ENCODE assay signal across 20 cellular contexts in genomic region chr9:108662090-108662875, GRCh38.
"Had no signal": no experiment of that assay in that cellular context is flagged by ENCODE, and none has a peak within 500 bp of the region (broad histone marks: within the 10 kb centered on the region; RNA-seq: fewer than 3 reads in every experiment).

No MANE protein-coding gene starts in this region.

- H3K4me1 ChIP-seq: left lung, psoas muscle, upper lobe of right lung had no signal

- H3K27ac ChIP-seq: epithelial cell of prostate, hepatocyte, left lung, neural progenitor cell, psoas muscle, thoracic aorta, upper lobe of right lung had no signal

- ATAC-seq: activated naive CD8-positive, alpha-beta T cell treated with anti-CD3 and anti-CD28 coated beads, Interleukin-2, amount 50 U/mL, for 24 hours; effector memory CD8-positive, alpha-beta T cell; psoas muscle; sciatic nerve; upper lobe of right lung had no signal

- H3K27me3 ChIP-seq: hepatocyte, left lung, neural progenitor cell, upper lobe of right lung had no signal

- H3K9me3 ChIP-seq: upper lobe of right lung had no signal

- H3K4me3 ChIP-seq: hepatocyte, left lung, neural progenitor cell, psoas muscle, thoracic aorta, upper lobe of right lung had no signal

- H2AFZ ChIP-seq: hepatocyte had no signal

- H3K27me3 Mint-ChIP-seq: activated naive CD8-positive, alpha-beta T cell treated with anti-CD3 and anti-CD28 coated beads, Interleukin-2, amount 50 U/mL, for 24 hours; effector memory CD8-positive, alpha-beta T cell; naive B cell had no signal

- H3K4me1 Mint-ChIP-seq: activated naive CD8-positive, alpha-beta T cell treated with anti-CD3 and anti-CD28 coated beads, Interleukin-2, amount 50 U/mL, for 24 hours; naive B cell had no signal

- H3K36me3 ChIP-seq: left lung, neural progenitor cell, thoracic aorta, upper lobe of right lung had no signal

- H3K4me3 Mint-ChIP-seq: activated naive CD8-positive, alpha-beta T cell treated with anti-CD3 and anti-CD28 coated beads, Interleukin-2, amount 50 U/mL, for 24 hours; effector memory CD8-positive, alpha-beta T cell; naive B cell; neural progenitor cell had no signal

- H3K4me2 ChIP-seq: hepatocyte, neural progenitor cell had no signal

- H3K27ac Mint-ChIP-seq: activated naive CD8-positive, alpha-beta T cell treated with anti-CD3 and anti-CD28 coated beads, Interleukin-2, amount 50 U/mL, for 24 hours; effector memory CD8-positive, alpha-beta T cell; naive B cell had no signal

- H3K9ac ChIP-seq: neural progenitor cell had no signal

- DNase-seq: activated CD4-positive, CD25-positive, alpha-beta regulatory T cell treated with anti-CD3 and anti-CD28 coated beads, Interleukin-2, amount 50 U/mL, for 72 hours; activated naive CD4-positive, alpha-beta T cell treated with Interleukin-2 at 50 U/mL for 16 hours; activated naive CD8-positive, alpha-beta T cell treated with anti-CD3 and anti-CD28 coated beads, Interleukin-2, amount 50 U/mL, for 24 hours; activated T-cell treated with anti-CD3 and anti-CD28 coated beads for 4 hours; aorta; dermis blood vessel endothelial cell; effector memory CD8-positive, alpha-beta T cell; kidney; left lung; mammary epithelial cell; naive B cell; psoas muscle; stimulated activated CD4-positive, alpha-beta T cell treated with anti-CD3 and anti-CD28 coated beads, Interleukin-1b, Interleukin-23, amount 100 ng/mL, for 48 hours; T1000; upper lobe of right lung had no signal
